ENCODE assay signal across 22 cellular contexts in the genomic region with DNA sequence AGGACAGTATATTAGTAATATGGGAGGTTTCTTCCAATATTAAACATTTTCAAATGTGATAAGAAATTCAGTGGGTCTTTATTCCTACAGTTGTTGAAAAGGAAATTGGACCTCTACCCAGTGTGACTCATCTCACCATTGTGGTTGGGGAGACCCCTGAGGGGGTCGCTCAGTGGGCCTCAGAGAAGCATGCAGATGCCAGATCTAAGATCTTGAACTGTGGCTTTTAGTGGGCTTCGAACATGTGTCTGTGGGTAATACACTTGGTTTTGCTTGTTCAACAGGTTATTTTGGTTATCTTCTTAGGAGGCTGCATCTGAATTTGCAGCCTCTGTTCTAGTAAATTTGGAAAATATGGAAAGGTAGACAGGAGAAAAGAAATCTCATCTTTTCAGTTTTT.
DNase-seq lines count a peak whose midpoint lies in the region; ATAC-seq, FAIRE-seq and TF ChIP-seq lines count a peak whose summit lies in the region.
"Had no signal": no experiment of that assay in that cellular context is flagged by ENCODE, and none has a peak within 500 bp of the region (broad histone marks: within the 10 kb centered on the region; RNA-seq: fewer than 3 reads in every experiment).

No MANE protein-coding gene starts in this region.

- peaks cover 9% of the 10 kb centered on the region for H3K4me1 Mint-ChIP-seq in neural progenitor cell
- H3K4me1 Mint-ChIP-seq: CD8-positive, alpha-beta memory T cell had no signal

- peaks cover 32% of the 10 kb centered on the region for H3K36me3 Mint-ChIP-seq in neural progenitor cell

- H3K9me3 Mint-ChIP-seq in neural progenitor cell = peaks cover 7% of the 10 kb centered on the region
- H3K9me3 Mint-ChIP-seq: CD4-positive, alpha-beta T cell; CD8-positive, alpha-beta memory T cell; GM23338 had no signal

- peak overlapping the region; percentile 50 for H3K27ac Mint-ChIP-seq in neural progenitor cell
- H3K27ac Mint-ChIP-seq: CD14-positive monocyte; CD4-positive, alpha-beta T cell; CD8-positive, alpha-beta memory T cell; GM23338 had no signal

- peaks cover 4% of the 10 kb centered on the region for H3K36me3 ChIP-seq in neural progenitor cell
- H3K36me3 ChIP-seq in gastrocnemius medialis = peaks cover 0 to 3% of the 10 kb centered on the region in 2 donors
- H3K36me3 ChIP-seq: BE2C; BLaER1 treated with 17β-estradiol and CSF1 and Interleukin-3, amounts not matched to agents 10 nM and 100 nM; HAP-1 had no signal

- no peaks in the 10 kb centered on the region for H3K27me3 Mint-ChIP-seq in neural progenitor cell (ENCODE audit: insufficient read depth, low read depth)
- H3K27me3 Mint-ChIP-seq: CD4-positive, alpha-beta T cell had no signal

- DNase-seq in H54 (ENCODE audit: insufficient read length, low spot score) (no peak), NB4 (ENCODE audit: low read depth) (peak; percentile 24), neural progenitor cell (ENCODE audit: low spot score) (no peak), gastrocnemius medialis (no peak), cerebellar cortex (ENCODE audit: low spot score) (no peak)
- DNase-seq: 8988T; ACHN; AML-193; BE2C; CD4-positive, alpha-beta T cell; CD8-positive, alpha-beta memory T cell; DMS 273 treated with DMSO at 0.1 percent for 48 hours; DMS79; GF-D8 had no signal

- H3K4me3 Mint-ChIP-seq in neural progenitor cell = no peak overlapping the region
- H3K4me3 Mint-ChIP-seq: CD14-positive monocyte; CD4-positive, alpha-beta T cell; CD8-positive, alpha-beta memory T cell; GM23338 had no signal

- H3K27me3 ChIP-seq in neural progenitor cell (no peaks in the 10 kb centered on the region), gastrocnemius medialis (no peaks in the 10 kb centered on the region)
- H3K27me3 ChIP-seq: BE2C; BLaER1 treated with 17β-estradiol and CSF1 and Interleukin-3, amounts not matched to agents 10 nM and 100 nM had no signal

- TF ChIP-seq CTCF in NB4 (IDR thresholded peaks at IDR 0.05; ENCODE audit: low read depth, low read length) = no peak
- TF ChIP-seq CTCF in neural progenitor cell (IDR thresholded peaks at IDR 0.05) = no peak
- TF ChIP-seq CTCF in gastrocnemius medialis (IDR thresholded peaks at IDR 0.05 in 4 of 5, conservative IDR thresholded peaks at IDR 0.05 in 1 of 5) = no peak

- ATAC-seq in gastrocnemius medialis (no peak), GM18520 (IDR thresholded peaks at IDR 0.05; ENCODE audit: unreplicated experiment) (no peak)
- ATAC-seq: A549, GM23338 had no signal

- no peak overlapping the region for H2AFZ ChIP-seq in neural progenitor cell (replicated peaks)
- H2AFZ ChIP-seq: GM23338 had no signal

- H3K9me3 ChIP-seq in neural progenitor cell (ENCODE audit: low read depth) = no peaks in the 10 kb centered on the region
- H3K9me3 ChIP-seq in gastrocnemius medialis = no peaks in the 10 kb centered on the region
- H3K9me3 ChIP-seq: A549, BE2C, HAP-1 had no signal

- no peaks in the 10 kb centered on the region for H4K20me1 ChIP-seq in neural progenitor cell (ENCODE audit: low read depth)
- H4K20me1 ChIP-seq: BLaER1 treated with 17β-estradiol and CSF1 and Interleukin-3, amounts not matched to agents 10 nM and 100 nM had no signal

- no peak for TF ChIP-seq POLR2A in H54 (IDR thresholded peaks at IDR 0.05; ENCODE audit: low read depth, low read length)
- TF ChIP-seq POLR2A in NB4 (IDR thresholded peaks at IDR 0.05; ENCODE audit: extremely low read depth, insufficient read length) = no peak
- no peak for TF ChIP-seq POLR2A in gastrocnemius medialis (IDR thresholded peaks at IDR 0.05)

- intact Hi-C loops in gastrocnemius medialis (cut with DNase I; ENCODE audit: low total_unique reads) = no loop called here

- H3K4me2 ChIP-seq in neural progenitor cell = no peak overlapping the region
- H3K4me2 ChIP-seq: A549; BLaER1 treated with 17β-estradiol and CSF1 and Interleukin-3, amounts not matched to agents 10 nM and 100 nM; GM23338 had no signal

- H3K4me1 ChIP-seq in neural progenitor cell (peaks cover 3% of the 10 kb centered on the region), gastrocnemius medialis (no peaks in the 10 kb centered on the region)
- H3K4me1 ChIP-seq: BE2C; BLaER1 treated with 17β-estradiol and CSF1 and Interleukin-3, amounts not matched to agents 10 nM and 100 nM; HAP-1 had no signal

- H3F3A ChIP-seq in neural progenitor cell (ENCODE audit: low read depth) = peaks cover under 1% of the 10 kb centered on the region

- FAIRE-seq in H54 (lab: Jason Lieb, UNC) = peak; percentile 6
- FAIRE-seq: A549, D721Med, GM12892 had no signal

- no peak overlapping the region for H3K9ac ChIP-seq in neural progenitor cell
- H3K9ac ChIP-seq: BLaER1 treated with 17β-estradiol and CSF1 and Interleukin-3, amounts not matched to agents 10 nM and 100 nM had no signal

- H3K4me3 ChIP-seq in NB4 (ENCODE audit: low read depth, low read length) = no peak overlapping the region
- H3K4me3 ChIP-seq in neural progenitor cell = no peak overlapping the region
- H3K4me3 ChIP-seq in gastrocnemius medialis = no peak overlapping the region
- H3K4me3 ChIP-seq: A549; BLaER1 treated with 17β-estradiol and CSF1 and Interleukin-3, amounts not matched to agents 10 nM and 100 nM; GM23338; HAP-1 had no signal

- H3K27ac ChIP-seq in neural progenitor cell (no peak overlapping the region), gastrocnemius medialis (no peak overlapping the region)
- H3K27ac ChIP-seq: A549; BLaER1 treated with 17β-estradiol and CSF1 and Interleukin-3, amounts not matched to agents 10 nM and 100 nM had no signal

- H3K79me2 ChIP-seq in neural progenitor cell (ENCODE audit: low read depth) = peaks cover 26% of the 10 kb centered on the region

- in situ Hi-C loops in gastrocnemius medialis (cut with MboI; ENCODE audit: low sequenced_read_pairs in 4 of 4) = no loop called here
